ENCODE assay signal across 18 cellular contexts in genomic region chr18:35619468-35619867, GRCh38. TPM values are rescaled to one million over a fixed set of nuclear protein-coding genes. Genes with fewer than 3 reads are reported as not detected.
A peak's percentile ranks its signal among the peaks of the same experiment; 100 is the strongest.
DNase-seq lines count a peak whose midpoint lies in the region; ATAC-seq, FAIRE-seq and TF ChIP-seq lines count a peak whose summit lies in the region.
"Had no signal": no experiment of that assay in that cellular context is flagged by ENCODE, and none has a peak within 500 bp of the region (broad histone marks: within the 10 kb centered on the region; RNA-seq: fewer than 3 reads in every experiment).

No MANE protein-coding gene starts in this region.

- H3K4me3 Mint-ChIP-seq in activated B cell treated with CpG ODN at 0.5 μM for 24 hours = no peak overlapping the region
- H3K4me3 Mint-ChIP-seq in activated T-helper 1 cell treated with anti-CD3 and anti-CD28 coated beads, Interleukin-12 subunit alpha, Interleukin-12 subunit beta, Interleukin-2, Interleukin-4 antibody, amounts not matched to agents 30 ng/mL and 10 ng/mL and 1 ng/mL, durations not matched to agents 14 hours and 24 hours and 36 hours = no peak overlapping the region
- no peak overlapping the region for H3K4me3 Mint-ChIP-seq in stimulated activated memory B cell treated with anti-CD40 and anti-IgM and Interleukin-4, amounts not matched to agents 10 μg/mL and 1 μg/mL and 100 μg/mL, for 72 hours
- H3K4me3 Mint-ChIP-seq: dendritic cell treated with granulocyte-macrophage colony-stimulating factor and Interleukin-4, amounts not matched to agents 40 ng/mL and 50 ng/mL, for 4 days had no signal

- no peaks in the 10 kb centered on the region for H3K9me3 ChIP-seq in heart right ventricle
- no peaks in the 10 kb centered on the region for H3K9me3 ChIP-seq in pancreas
- H3K9me3 ChIP-seq: BE2C, neutrophil, Peyer's patch had no signal

- H3K36me3 ChIP-seq in heart right ventricle = no peaks in the 10 kb centered on the region
- H3K36me3 ChIP-seq in pancreas = no peaks in the 10 kb centered on the region
- H3K36me3 ChIP-seq: BE2C, neutrophil, Peyer's patch had no signal

- H3K4me3 ChIP-seq in heart right ventricle (no peak overlapping the region), pancreas (no peak overlapping the region)
- H3K4me3 ChIP-seq: GM12878, Peyer's patch had no signal

- H3K4me1 Mint-ChIP-seq in activated B cell treated with CpG ODN at 0.5 μM for 24 hours = peaks cover 31% of the 10 kb centered on the region
- peaks cover 34% of the 10 kb centered on the region for H3K4me1 Mint-ChIP-seq in activated T-helper 1 cell treated with anti-CD3 and anti-CD28 coated beads, Interleukin-12 subunit alpha, Interleukin-12 subunit beta, Interleukin-2, Interleukin-4 antibody, amounts not matched to agents 30 ng/mL and 10 ng/mL and 1 ng/mL, durations not matched to agents 14 hours and 24 hours and 36 hours (ENCODE audit: low read depth)
- peaks cover 29% of the 10 kb centered on the region for H3K4me1 Mint-ChIP-seq in stimulated activated memory B cell treated with anti-CD40 and anti-IgM and Interleukin-4, amounts not matched to agents 10 μg/mL and 1 μg/mL and 100 μg/mL, for 72 hours

- CTCF ChIA-PET in activated B cell treated with CpG ODN at 0.5 μM for 24 hours (lab: Charles Lee) = no interaction called here

- WGBS in heart right ventricle, 2 donors = 26 to 51% methylated on average over 4 of the region's 4 CpGs
- WGBS in pancreas, 2 donors = 91% methylated on average over 4 of the region's 4 CpGs

- TF ChIP-seq CTCF in activated B cell treated with CpG ODN at 0.5 μM for 24 hours (IDR thresholded peaks at IDR 0.05) (no peak), heart right ventricle (IDR thresholded peaks at IDR 0.05) (no peak), pancreas (IDR thresholded peaks at IDR 0.05) (no peak)

- H3K27me3 Mint-ChIP-seq in activated B cell treated with CpG ODN at 0.5 μM for 24 hours = no peaks in the 10 kb centered on the region
- no peaks in the 10 kb centered on the region for H3K27me3 Mint-ChIP-seq in activated T-helper 1 cell treated with anti-CD3 and anti-CD28 coated beads, Interleukin-12 subunit alpha, Interleukin-12 subunit beta, Interleukin-2, Interleukin-4 antibody, amounts not matched to agents 30 ng/mL and 10 ng/mL and 1 ng/mL, durations not matched to agents 14 hours and 24 hours and 36 hours (ENCODE audit: insufficient read depth)
- no peaks in the 10 kb centered on the region for H3K27me3 Mint-ChIP-seq in stimulated activated memory B cell treated with anti-CD40 and anti-IgM and Interleukin-4, amounts not matched to agents 10 μg/mL and 1 μg/mL and 100 μg/mL, for 72 hours
- H3K27me3 Mint-ChIP-seq: dendritic cell treated with granulocyte-macrophage colony-stimulating factor and Interleukin-4, amounts not matched to agents 40 ng/mL and 50 ng/mL, for 4 days had no signal

- DNase-seq in Ammon's horn (ENCODE audit: low spot score) (peak; percentile 88), activated B cell treated with CpG ODN at 0.5 μM for 24 hours (no peak), heart right ventricle (peak in 1 of 2 donors; percentile 61), pancreas (no peak), NCI-H2029 (lab: John Stamatoyannopoulos, UW) (no peak), AG08396 (ENCODE audit: low spot score) (no peak)
- no peak for DNase-seq in activated T-helper 1 cell treated with anti-CD3 and anti-CD28 coated beads, Interleukin-12 subunit alpha, Interleukin-12 subunit beta, Interleukin-2, Interleukin-4 antibody, amounts not matched to agents 30 ng/mL and 10 ng/mL and 1 ng/mL, durations not matched to agents 14 hours and 24 hours and 36 hours (ENCODE audit: low spot score)
- DNase-seq: BE2C, DND-41, H7, MM.1S, Peyer's patch, T-helper 9 cell had no signal

- no peaks in the 10 kb centered on the region for H3K9me3 Mint-ChIP-seq in activated B cell treated with CpG ODN at 0.5 μM for 24 hours
- no peaks in the 10 kb centered on the region for H3K9me3 Mint-ChIP-seq in activated T-helper 1 cell treated with anti-CD3 and anti-CD28 coated beads, Interleukin-12 subunit alpha, Interleukin-12 subunit beta, Interleukin-2, Interleukin-4 antibody, amounts not matched to agents 30 ng/mL and 10 ng/mL and 1 ng/mL, durations not matched to agents 14 hours and 24 hours and 36 hours
- H3K9me3 Mint-ChIP-seq in stimulated activated memory B cell treated with anti-CD40 and anti-IgM and Interleukin-4, amounts not matched to agents 10 μg/mL and 1 μg/mL and 100 μg/mL, for 72 hours = no peaks in the 10 kb centered on the region
- H3K9me3 Mint-ChIP-seq: activated naive CD4-positive, alpha-beta T cell treated with anti-CD3 and anti-CD28 coated beads, Interleukin-2, amount 50 U/mL, for 72 hours; dendritic cell treated with granulocyte-macrophage colony-stimulating factor and Interleukin-4, amounts not matched to agents 40 ng/mL and 50 ng/mL, for 4 days had no signal

- ATAC-seq in activated B cell treated with CpG ODN at 0.5 μM for 24 hours (ENCODE audit: low read depth) (no peak), heart right ventricle (peak; percentile 82 to 96 (median 90)), pancreas (peak in 3 of 4 donors; percentile 14 to 48 (median 29))
- ATAC-seq in stimulated activated memory B cell treated with anti-CD40 and anti-IgM and Interleukin-4, amounts not matched to agents 10 μg/mL and 1 μg/mL and 100 μg/mL, for 72 hours = no peak
- ATAC-seq: activated naive CD4-positive, alpha-beta T cell treated with anti-CD3 and anti-CD28 coated beads, Interleukin-2, amount 50 U/mL, for 72 hours; GM12878 had no signal

- H3K27me3 ChIP-seq in heart right ventricle (no peaks in the 10 kb centered on the region), pancreas (no peaks in the 10 kb centered on the region)
- H3K27me3 ChIP-seq: BE2C, neutrophil, Peyer's patch had no signal

- peaks cover 0 to 84% (median 48%) of the 10 kb centered on the region in 9 donors for H3K4me1 ChIP-seq in heart right ventricle
- H3K4me1 ChIP-seq in pancreas = peaks cover 0 to 9% (median 0%) of the 10 kb centered on the region in 3 donors
- H3K4me1 ChIP-seq: BE2C had no signal

- intact Hi-C loops in activated B cell treated with CpG ODN at 0.5 μM for 24 hours (cut with micrococcal nuclease) (loop anchor here (5.0 to 10.0 kb wide), 4 partner anchors 107 to 645 kb away; partner anchors contain the start of genes MAPRE2 and RPRD1A), heart right ventricle (cut with DNase I) (loop anchor here in 1 of 10 donors (5.0 kb wide), 1 partner anchor 37 kb away; the partner anchor contains the start of gene GALNT1), pancreas (cut with DNase I) (no loop called here)
- intact Hi-C loops in activated T-helper 1 cell treated with anti-CD3 and anti-CD28 coated beads, Interleukin-12 subunit alpha, Interleukin-12 subunit beta, Interleukin-2, Interleukin-4 antibody, amounts not matched to agents 30 ng/mL and 10 ng/mL and 1 ng/mL, durations not matched to agents 14 hours and 24 hours and 36 hours (cut with micrococcal nuclease) = loop anchor here (5.0 to 10.0 kb wide), 4 partner anchors 445 to 757 kb away; partner anchors contain the start of genes MAPRE2 and RPRD1A

- POLR2A ChIA-PET in activated B cell treated with CpG ODN at 0.5 μM for 24 hours (lab: Charles Lee) = interaction anchor here (1.3 kb wide), 1 partner anchor 10 kb away, joined by 3 read pairs; no protein-coding TSS in a partner anchor

- no peak for FAIRE-seq in pancreas (lab: Jason Lieb, UNC)
- FAIRE-seq: GM12878 had no signal

- H3K27ac Mint-ChIP-seq in activated B cell treated with CpG ODN at 0.5 μM for 24 hours = peak overlapping the region; percentile 55
- no peak overlapping the region for H3K27ac Mint-ChIP-seq in activated T-helper 1 cell treated with anti-CD3 and anti-CD28 coated beads, Interleukin-12 subunit alpha, Interleukin-12 subunit beta, Interleukin-2, Interleukin-4 antibody, amounts not matched to agents 30 ng/mL and 10 ng/mL and 1 ng/mL, durations not matched to agents 14 hours and 24 hours and 36 hours
- no peak overlapping the region for H3K27ac Mint-ChIP-seq in stimulated activated memory B cell treated with anti-CD40 and anti-IgM and Interleukin-4, amounts not matched to agents 10 μg/mL and 1 μg/mL and 100 μg/mL, for 72 hours
- H3K27ac Mint-ChIP-seq: activated naive CD4-positive, alpha-beta T cell treated with anti-CD3 and anti-CD28 coated beads, Interleukin-2, amount 50 U/mL, for 72 hours; dendritic cell treated with granulocyte-macrophage colony-stimulating factor and Interleukin-4, amounts not matched to agents 40 ng/mL and 50 ng/mL, for 4 days had no signal

- peak overlapping the region in 3 of 10 donors; percentile 2 to 45 (median 20) for H3K27ac ChIP-seq in heart right ventricle
- H3K27ac ChIP-seq in pancreas = no peak overlapping the region
- H3K27ac ChIP-seq: neutrophil, Peyer's patch had no signal

- H3K36me3 Mint-ChIP-seq in activated B cell treated with CpG ODN at 0.5 μM for 24 hours (ENCODE audit: low read depth) = no peaks in the 10 kb centered on the region
- no peaks in the 10 kb centered on the region for H3K36me3 Mint-ChIP-seq in activated T-helper 1 cell treated with anti-CD3 and anti-CD28 coated beads, Interleukin-12 subunit alpha, Interleukin-12 subunit beta, Interleukin-2, Interleukin-4 antibody, amounts not matched to agents 30 ng/mL and 10 ng/mL and 1 ng/mL, durations not matched to agents 14 hours and 24 hours and 36 hours (ENCODE audit: low read depth)
- peaks cover 9% of the 10 kb centered on the region for H3K36me3 Mint-ChIP-seq in stimulated activated memory B cell treated with anti-CD40 and anti-IgM and Interleukin-4, amounts not matched to agents 10 μg/mL and 1 μg/mL and 100 μg/mL, for 72 hours
- H3K36me3 Mint-ChIP-seq: activated naive CD4-positive, alpha-beta T cell treated with anti-CD3 and anti-CD28 coated beads, Interleukin-2, amount 50 U/mL, for 72 hours had no signal

RNA-seq across cellular contexts. Expression of gene GALNT1, which starts 37.9 kb away (rescaled TPM):
- total RNA-seq in activated B cell treated with CpG ODN at 0.5 μM for 24 hours (67.5 and 70.6 TPM in 2 replicates), heart right ventricle (10 to 100 TPM; 35.7 to 61.2 (median 42.5) TPM), pancreas (10 to 100 TPM; 22.6 to 59.6 (median 31.4) TPM)
- polyA plus RNA-seq in heart right ventricle (10 to 100 TPM in 1 of 2 donors, 1 to 10 TPM in 1; 8.1 to 19.2 TPM), pancreas (10 to 100 TPM in 1 of 2 donors, 1 to 10 TPM in 1; 6.8 to 12.5 TPM)
- 53.5 and 58.6 TPM in 2 replicates for total RNA-seq in activated T-helper 1 cell treated with anti-CD3 and anti-CD28 coated beads, Interleukin-12 subunit alpha, Interleukin-12 subunit beta, Interleukin-2, Interleukin-4 antibody, amounts not matched to agents 30 ng/mL and 10 ng/mL and 1 ng/mL, durations not matched to agents 14 hours and 24 hours and 36 hours

Comparison
In these comparisons a context has a peak if more than half of its experiments do, and no peak if none do; other contexts are left out.
1. ATAC-seq: peak in heart right ventricle (8 of 8) and pancreas (3 of 4); none in activated B cell treated with CpG ODN at 0.5 μM for 24 hours (single experiment) and stimulated activated memory B cell treated with anti-CD40 and anti-IgM and Interleukin-4, amounts not matched to agents 10 μg/mL and 1 μg/mL and 100 μg/mL, for 72 hours (single experiment).
2. intact Hi-C loops: an anchor here in activated B cell treated with CpG ODN at 0.5 μM for 24 hours (5.0 to 10.0 kb wide) and activated T-helper 1 cell treated with anti-CD3 and anti-CD28 coated beads, Interleukin-12 subunit alpha, Interleukin-12 subunit beta, Interleukin-2, Interleukin-4 antibody, amounts not matched to agents 30 ng/mL and 10 ng/mL and 1 ng/mL, durations not matched to agents 14 hours and 24 hours and 36 hours (5.0 to 10.0 kb wide); none called in pancreas.